In genomic region chr3:192417012-192417411, GRCh38 we compare ENCODE assay signal across 18 cellular contexts.
"Had no signal": no experiment of that assay in that cellular context is flagged by ENCODE, and none has a peak within 500 bp of the region (broad histone marks: within the 10 kb centered on the region; RNA-seq: fewer than 3 reads in every experiment).

No MANE protein-coding gene starts in this region.

- H3K4me1 ChIP-seq: suprapubic skin had no signal

- H3K36me3 ChIP-seq: suprapubic skin had no signal

- ATAC-seq: right cardiac atrium; stimulated activated naive CD8-positive, alpha-beta T cell treated with anti-CD3 and anti-CD28 coated beads, Interleukin-15, Interleukin-2, amounts not matched to agents 100 U/mL and 50 U/mL, for 24 hours; T-cell had no signal

- H3K4me3 ChIP-seq: hepatocyte, skin epidermis, suprapubic skin had no signal

- H3K4me1 Mint-ChIP-seq: nephron progenitor cell, T-cell had no signal

- H3K27ac ChIP-seq: hepatocyte, skin epidermis, suprapubic skin had no signal

- H3K9me3 Mint-ChIP-seq: activated T-helper 1 cell treated with anti-CD3 and anti-CD28 coated beads, Interleukin-12 subunit alpha, Interleukin-12 subunit beta, Interleukin-2, Interleukin-4 antibody, amounts not matched to agents 30 ng/mL and 10 ng/mL and 1 ng/mL, durations not matched to agents 14 hours and 24 hours and 36 hours; dendritic cell treated with granulocyte-macrophage colony-stimulating factor and Interleukin-4, amounts not matched to agents 40 ng/mL and 50 ng/mL, for 4 days; mesothelial cell of epicardium; nephron progenitor cell; T-cell had no signal

- H3K4me2 ChIP-seq: hepatocyte had no signal

- H2AFZ ChIP-seq: hepatocyte had no signal

- H3K4me3 Mint-ChIP-seq: activated T-helper 1 cell treated with anti-CD3 and anti-CD28 coated beads, Interleukin-12 subunit alpha, Interleukin-12 subunit beta, Interleukin-2, Interleukin-4 antibody, amounts not matched to agents 30 ng/mL and 10 ng/mL and 1 ng/mL, durations not matched to agents 14 hours and 24 hours and 36 hours; dendritic cell treated with granulocyte-macrophage colony-stimulating factor and Interleukin-4, amounts not matched to agents 40 ng/mL and 50 ng/mL, for 4 days; mesothelial cell of epicardium; nephron progenitor cell; T-cell had no signal

- H3K79me2 ChIP-seq: hepatocyte had no signal

- DNase-seq: activated CD4-positive, CD25-positive, alpha-beta regulatory T cell treated with anti-CD3 and anti-CD28 coated beads, Interleukin-2, amount 50 U/mL, for 72 hours; anterior cingulate cortex; erythroblast; kidney glomerular epithelial cell; nephron progenitor cell; occipital lobe; right cardiac atrium; stimulated activated naive CD8-positive, alpha-beta T cell treated with anti-CD3 and anti-CD28 coated beads, Interleukin-15, Interleukin-2, amounts not matched to agents 100 U/mL and 50 U/mL, for 24 hours; T-cell; T-helper 9 cell; trophoblast cell had no signal

- H3K36me3 Mint-ChIP-seq: mesothelial cell of epicardium, T-cell had no signal

- H3K27ac Mint-ChIP-seq: activated T-helper 1 cell treated with anti-CD3 and anti-CD28 coated beads, Interleukin-12 subunit alpha, Interleukin-12 subunit beta, Interleukin-2, Interleukin-4 antibody, amounts not matched to agents 30 ng/mL and 10 ng/mL and 1 ng/mL, durations not matched to agents 14 hours and 24 hours and 36 hours; dendritic cell treated with granulocyte-macrophage colony-stimulating factor and Interleukin-4, amounts not matched to agents 40 ng/mL and 50 ng/mL, for 4 days; mesothelial cell of epicardium; nephron progenitor cell; progenitor cell of endocrine pancreas; T-cell had no signal
